In genomic region chr16:3068486-3068885, GRCh38 we compare ENCODE assay signal across 1 cellular context.
TF ChIP-seq lines count a peak whose summit lies in the region.

No MANE protein-coding gene starts in this region.

TF ChIP-seq in IMR-90, 13 proteins besides CTCF, POLR2A, EP300 and RAD21:
- TF ChIP-seq ELK1 (IDR thresholded peaks at IDR 0.05; ENCODE audit: borderline replicate concordance, low read depth, low read length) (no peak), NFE2L2 (IDR thresholded peaks at IDR 0.05; ENCODE audit: low read depth, low read length) (no peak), FOS (IDR thresholded peaks at IDR 0.05; ENCODE audit: low read depth, low read length) (no peak), CHD1 (IDR thresholded peaks at IDR 0.05; ENCODE audit: low read depth, low read length) (no peak), CEBPB (IDR thresholded peaks at IDR 0.05; ENCODE audit: low read depth, low read length) (no peak), RCOR1 (IDR thresholded peaks at IDR 0.05; ENCODE audit: insufficient replicate concordance, low read length) (no peak), MAZ (IDR thresholded peaks at IDR 0.05; ENCODE audit: borderline replicate concordance, low read depth, low read length) (no peak), MAFK (IDR thresholded peaks at IDR 0.05; ENCODE audit: low read depth, low read length) (no peak), USF2 (IDR thresholded peaks at IDR 0.05; ENCODE audit: low read depth, low read length) (no peak), SMC3 (IDR thresholded peaks at IDR 0.05; ENCODE audit: low read depth, low read length) (no peak)
TF ChIP-seq in IMR-90: peak in this region for 0.
